8 cellular contexts compared by ENCODE assay signal in the genomic region with DNA sequence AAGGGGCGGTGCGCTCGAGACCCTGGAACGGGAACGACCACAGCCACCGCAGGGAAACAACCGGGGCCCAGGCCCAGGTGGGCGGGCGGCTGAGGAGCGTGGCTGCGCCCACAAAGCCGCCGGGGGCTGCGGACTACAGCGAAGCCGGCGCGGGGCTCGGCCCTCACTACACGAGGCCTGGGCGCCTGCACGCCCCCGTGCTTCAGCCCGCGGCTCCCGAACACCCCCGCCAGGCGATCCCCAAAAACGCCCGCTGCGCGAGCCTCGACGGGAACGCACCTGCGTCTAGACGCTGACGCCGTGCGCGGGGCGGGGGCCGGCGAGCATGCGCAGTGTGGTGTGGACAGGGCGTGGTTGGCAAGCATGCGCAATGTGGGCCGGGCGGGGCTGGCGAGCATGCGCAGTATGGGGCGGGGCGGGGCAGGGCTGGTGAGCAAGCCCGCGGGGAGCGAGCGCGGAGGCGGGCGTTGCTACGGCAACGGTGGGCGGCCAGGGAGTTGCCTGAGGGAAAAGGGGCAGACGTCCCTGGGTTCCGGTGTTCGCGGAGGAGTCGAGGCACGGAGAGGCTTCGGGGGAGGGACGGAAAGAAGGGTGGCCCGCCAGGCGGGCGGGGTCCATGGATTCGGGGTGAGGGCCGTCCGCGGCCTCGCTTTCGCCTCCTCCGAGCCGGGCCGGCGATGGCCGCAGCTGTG. TPM values are rescaled to one million over a fixed set of nuclear protein-coding genes. Genes with fewer than 3 reads are reported as not detected.
DNase-seq lines count a peak whose midpoint lies in the region; ATAC-seq, FAIRE-seq and TF ChIP-seq lines count a peak whose summit lies in the region.

Gene RNF32 (plus strand): TSS at position 518 of the 692 bp plus-strand sequence. CDS start 3,104 bp downstream, outside the sequence.

- H3K4me2 ChIP-seq in HepG2 (ENCODE audit: low read depth, low read length): no peak within 1 kb of the TSS

- H3K4me3 ChIP-seq in liver (ENCODE audit: low read depth in 1 of 3, low read length in 3 of 3): peak within 1 kb of the TSS; percentile 91 to 96 (median 95)
- no peak within 1 kb of the TSS for H3K4me3 ChIP-seq in HepG2 (replicated peaks in 1 of 3; ENCODE audit: insufficient read depth in 1 of 3, low read depth in 2 of 3, low read length in 3 of 3)
- H3K4me3 ChIP-seq in kidney epithelial cell (ENCODE audit: low read depth, low read length): peak within 1 kb of the TSS; percentile 77

- in situ Hi-C loops in HepG2 (cut with HindIII; ENCODE audit: extremely low pct_ligation_motif_present, low pct_unique_long_range_greater_than_20kb): loop anchor here (25.0 kb wide), 1 partner anchor 828 kb away; the partner anchor contains the start of gene SHH

- DNase-seq in HepG2 (ENCODE audit: low spot score) (no peak), NCI-H2196 (lab: John Stamatoyannopoulos, UW; ENCODE audit: unreplicated experiment) (peak; percentile 86), kidney epithelial cell (ENCODE audit: low read depth) (peak; percentile 61)
- DNase-seq in activated CD4-positive, CD25-positive, alpha-beta regulatory T cell treated with anti-CD3 and anti-CD28 coated beads, Interleukin-2, amount 50 U/mL, for 16 hours (ENCODE audit: low read depth, low spot score): peak; percentile 95
- DNase-seq in central memory CD4-positive, alpha-beta T cell: peak; percentile 92
- peak; percentile 98 to 99 for DNase-seq in stimulated activated CD4-positive, alpha-beta T cell treated with anti-CD3 and anti-CD28 coated beads, Interleukin-15, amount 100 ng/mL, for 48 hours (ENCODE audit: low read depth in 2 of 2)

- no peak for TF ChIP-seq CTCF in liver (IDR thresholded peaks at IDR 0.05; ENCODE audit: low read depth, low read length, missing input control)
- no peak for TF ChIP-seq CTCF in HepG2 (CRISPR knock-in tag; IDR thresholded peaks at IDR 0.05)
- no peak for TF ChIP-seq CTCF in kidney epithelial cell (IDR thresholded peaks at IDR 0.05; ENCODE audit: insufficient read depth, low read length, poor library complexity, severe bottlenecking)

- BruUV-seq in HepG2 (replicated peaks; lab: Mats Ljungman, UMichigan): no TSS peak

- TF ChIP-seq RAD21 in liver (IDR thresholded peaks at IDR 0.05) (no peak), HepG2 (CRISPR knock-in tag; IDR thresholded peaks at IDR 0.05) (no peak)

- H3K9ac ChIP-seq in liver (ENCODE audit: low read depth in 1 of 2, low read length in 2 of 2) (peak within 1 kb of the TSS; percentile 50 to 73), HepG2 (ENCODE audit: insufficient read depth, low read depth, low read length) (no peak within 1 kb of the TSS)

- no peak within 1 kb of the TSS for H2AFZ ChIP-seq in HepG2 (ENCODE audit: low read length)

- no peaks in the 10 kb centered on the region for H4K20me1 ChIP-seq in HepG2 (ENCODE audit: insufficient read depth, low read length)

- no peak for FAIRE-seq in HepG2 (lab: Jason Lieb, UNC)

- no peak for TF ChIP-seq EP300 in HepG2 (IDR thresholded peaks at IDR 0.05; ENCODE audit: low read depth in 2 of 2, low read length in 2 of 2)
- no peak for TF ChIP-seq EP300 in HepG2 (CRISPR knock-in tag; IDR thresholded peaks at IDR 0.05; ENCODE audit: borderline replicate concordance)

- intact Hi-C loops in HepG2 (cut with micrococcal nuclease; ENCODE audit: unreplicated experiment): no loop called here

- ATAC-seq in HepG2 (no peak), HG03064 (IDR thresholded peaks at IDR 0.05; ENCODE audit: low read depth, unreplicated experiment) (peak; percentile 80)

- H3K79me2 ChIP-seq in HepG2 (ENCODE audit: insufficient read depth, low read length): no peaks in the 10 kb centered on the region

- H3K27me3 ChIP-seq in liver (ENCODE audit: control insufficient read depth in 4 of 4, insufficient read depth in 4 of 4, low read length in 3 of 4) (no peaks in the 10 kb centered on the region), HepG2 (ENCODE audit: control insufficient read depth in 1 of 2, insufficient read depth in 2 of 2, low read length in 2 of 2) (no peaks in the 10 kb centered on the region), kidney epithelial cell (ENCODE audit: control insufficient read depth, insufficient read depth, low read length) (no peaks in the 10 kb centered on the region)

- POLR2A ChIA-PET in HepG2 (lab: Yijun Ruan, JAX): no interaction called here

- H3K36me3 ChIP-seq in liver (ENCODE audit: control insufficient read depth in 4 of 4, insufficient read depth in 3 of 4, low read depth in 1 of 4, low read length in 3 of 4) (no peaks in the 10 kb centered on the region), HepG2 (replicated peaks in 1 of 2; ENCODE audit: control insufficient read depth in 1 of 2, insufficient read depth in 2 of 2, low read length in 2 of 2) (no peaks in the 10 kb centered on the region), kidney epithelial cell (ENCODE audit: control insufficient read depth, insufficient read depth, low read length) (no peaks in the 10 kb centered on the region)

- CTCF ChIA-PET in HepG2 (lab: Yijun Ruan, JAX; ENCODE audit: low intra/inter-chr PET ratio, low total read pairs): no interaction called here

- H3K4me1 ChIP-seq in liver (ENCODE audit: control insufficient read depth in 4 of 4, insufficient read depth in 4 of 4, low read length in 3 of 4): peaks cover 4 to 15% (median 9%) of the 10 kb centered on the region in 4 donors
- no peaks in the 10 kb centered on the region for H3K4me1 ChIP-seq in HepG2 (ENCODE audit: insufficient read depth, low read length)

- TF ChIP-seq POLR2A in HepG2 (IDR thresholded peaks at IDR 0.05; ENCODE audit: insufficient read depth in 1 of 2, low read depth in 2 of 2, low read length in 2 of 2): no peak

- H3K27ac ChIP-seq in liver (ENCODE audit: low read depth in 1 of 2, low read length in 2 of 2) (peak within 1 kb of the TSS; percentile 59 to 75), HepG2 (ENCODE audit: extremely low read length, insufficient read depth, low read length) (no peak within 1 kb of the TSS)

- H3K9me3 ChIP-seq in liver (ENCODE audit: control insufficient read depth in 4 of 4, low read length in 3 of 4) (no peaks in the 10 kb centered on the region), HepG2 (ENCODE audit: low read length) (no peaks in the 10 kb centered on the region)

- 2% methylated on average over 85 of the region's 85 CpGs for WGBS in liver
- WGBS in HepG2 (ENCODE audit: low lambda C conversion rate): 98% methylated on average over 80 of the region's 85 CpGs

TF ChIP-seq in liver, 16 proteins besides CTCF, POLR2A, EP300 and RAD21 (continues in another document):
- TF ChIP-seq FOXA2 (IDR thresholded peaks at IDR 0.05) (no peak), GABPA (IDR thresholded peaks at IDR 0.05 in 1 of 2, conservative IDR thresholded peaks at IDR 0.05 in 1 of 2) (peak in 1 of 2 donors; percentile 12), RXRA (IDR thresholded peaks at IDR 0.05) (no peak), HNF4G (IDR thresholded peaks at IDR 0.05) (no peak), EGR1 (IDR thresholded peaks at IDR 0.05; ENCODE audit: low read depth in 2 of 2) (peak in 1 of 2 donors; percentile 84), YY1 (IDR thresholded peaks at IDR 0.05) (no peak), MAX (IDR thresholded peaks at IDR 0.05) (peak; percentile 32)

TF ChIP-seq in HepG2, 621 proteins besides CTCF, POLR2A, EP300 and RAD21 (continues in another document):
- TF ChIP-seq NR2F6 (IDR thresholded peaks at IDR 0.05) (no peak), NR2F6 (CRISPR knock-in tag; IDR thresholded peaks at IDR 0.05) (no peak)

RNA-seq across cellular contexts. Expression of gene RNF32, which starts in this region (rescaled TPM):
- total RNA-seq in liver: 1 to 10 TPM in 1 of 2 donors, under 1 TPM in 1; 0.59 to 1.3 TPM
- under 1 TPM; 0.72 to 0.73 TPM for polyA plus RNA-seq in liver
- total RNA-seq in HepG2 (2016; rRNA removed; fragmentation: Illumina TruSeq; extraction: Trizol): not detected in 2 replicates
- not detected in 2 replicates for total RNA-seq in HepG2 (2016; cell fraction: cytosol; rRNA removed; fragmentation: Illumina TruSeq; extraction: Trizol; ENCODE audit: low read depth)
- not detected in 2 replicates for total RNA-seq in HepG2 (2016; cell fraction: insoluble cytoplasmic fraction; rRNA removed; fragmentation: Illumina TruSeq; extraction: Trizol)
- not detected in 2 replicates for total RNA-seq in HepG2 (2016; cell fraction: membrane; rRNA removed; fragmentation: Illumina TruSeq; extraction: Trizol)
- not detected in 2 replicates for total RNA-seq in HepG2 (2016; cell fraction: nucleus; rRNA removed; fragmentation: Illumina TruSeq; extraction: Trizol)
- polyA plus RNA-seq in HepG2 (2011; rRNA removed): not detected in 2 replicates
- polyA plus RNA-seq in HepG2 (2011; cell fraction: cytosol; rRNA removed): not detected in 2 replicates
- not detected in 2 replicates for polyA plus RNA-seq in HepG2 (2011; cell fraction: nucleus; rRNA removed)
- 1.0 and 1.6 TPM in 2 replicates for polyA plus RNA-seq in HepG2 (2012)
- polyA plus RNA-seq in HepG2 (2016; cell fraction: cytosol; fragmentation: Illumina TruSeq; extraction: Trizol; ENCODE audit: low read depth): not detected in 2 replicates
- polyA plus RNA-seq in HepG2 (2016; cell fraction: insoluble cytoplasmic fraction; fragmentation: Illumina TruSeq; extraction: Trizol; ENCODE audit: low read depth): not detected in 2 replicates
- not detected in 2 replicates for polyA plus RNA-seq in HepG2 (2016; cell fraction: membrane; fragmentation: Illumina TruSeq; extraction: Trizol; ENCODE audit: low read depth)
- not detected in 2 replicates for polyA plus RNA-seq in HepG2 (2016; cell fraction: nucleus; fragmentation: Illumina TruSeq; extraction: Trizol; ENCODE audit: insufficient read depth, low read depth)
- polyA minus RNA-seq in HepG2 (2011; rRNA and poly(A)+ RNA removed; ENCODE audit: low replicate concordance): not detected in 2 replicates
- polyA minus RNA-seq in HepG2 (2011; cell fraction: cytosol; rRNA and poly(A)+ RNA removed): not detected in 2 replicates
- not detected in 2 replicates for polyA minus RNA-seq in HepG2 (2011; cell fraction: nucleus; rRNA and poly(A)+ RNA removed)
- total RNA-seq in kidney epithelial cell: 0.62 and 0.75 TPM in 2 replicates

Comparison
In these comparisons a context has a peak if more than half of its experiments do, and no peak if none do; other contexts are left out.
1. H3K4me3 ChIP-seq: peak in liver (3 of 3); none in HepG2 (0 of 3).
2. Peak in DNase-seq and H3K4me3 ChIP-seq in kidney epithelial cell; RNA of the gene not detected or under 1 TPM.